18 cellular contexts compared by ENCODE assay signal in genomic region chr6:124872361-124873065, GRCh38.
A peak's percentile ranks its signal among the peaks of the same experiment; 100 is the strongest.
DNase-seq lines count a peak whose midpoint lies in the region; ATAC-seq and TF ChIP-seq lines count a peak whose summit lies in the region.
"Had no signal": no experiment of that assay in that cellular context is flagged by ENCODE, and none has a peak within 500 bp of the region (broad histone marks: within the 10 kb centered on the region; RNA-seq: fewer than 3 reads in every experiment).

No MANE protein-coding gene starts in this region.

- H3K36me3 Mint-ChIP-seq in Caco-2 (ENCODE audit: insufficient read depth, unreplicated experiment) = no peaks in the 10 kb centered on the region

- POLR2A ChIA-PET in Caco-2 (lab: Charles Lee) = no interaction called here

- H3K9me3 Mint-ChIP-seq in Caco-2 (ENCODE audit: unreplicated experiment) = no peaks in the 10 kb centered on the region
- H3K9me3 Mint-ChIP-seq: activated CD4-positive, alpha-beta T cell treated with anti-CD3 and anti-CD28 coated beads, Interleukin-2, amount 10 ng/mL, durations not matched to agents 24 days and 14 days; activated T-helper 1 cell treated with anti-CD3 and anti-CD28 coated beads, Interleukin-12 subunit alpha, Interleukin-12 subunit beta, Interleukin-2, Interleukin-4 antibody, amounts not matched to agents 30 ng/mL and 10 ng/mL and 1 ng/mL, durations not matched to agents 14 hours and 24 hours and 36 hours; stimulated activated naive CD8-positive, alpha-beta T cell treated with anti-CD3 and anti-CD28 coated beads, Interleukin-15, amount 100 ng/mL, for 72 hours had no signal

- ATAC-seq in GM18873 (IDR thresholded peaks at IDR 0.05; ENCODE audit: low FRiP score, unreplicated experiment) = peak; percentile 71
- peak; percentile 53 for ATAC-seq in GM21526 (IDR thresholded peaks at IDR 0.05; ENCODE audit: low FRiP score, unreplicated experiment)
- ATAC-seq in HG02970 (IDR thresholded peaks at IDR 0.05; ENCODE audit: low FRiP score, unreplicated experiment) = peak; percentile 79
- peak; percentile 60 for ATAC-seq in HG03558 (IDR thresholded peaks at IDR 0.05; ENCODE audit: extremely low read depth, unreplicated experiment)
- ATAC-seq: right cardiac atrium; stimulated activated naive CD8-positive, alpha-beta T cell treated with anti-CD3 and anti-CD28 coated beads, Interleukin-15, amount 100 ng/mL, for 72 hours; T-helper 17 cell had no signal

- TF ChIP-seq CTCF in Caco-2 (IDR thresholded peaks at IDR 0.05; ENCODE audit: insufficient read depth in 1 of 2, low read depth in 1 of 2, low read length in 1 of 2, severe bottlenecking in 1 of 2, unreplicated experiment in 1 of 2) = no peak

- H3K36me3 ChIP-seq in Caco-2 (ENCODE audit: control insufficient read depth, insufficient read depth, low read length) = no peaks in the 10 kb centered on the region
- H3K36me3 ChIP-seq: BLaER1 treated with 17β-estradiol and CSF1 and Interleukin-3, amounts not matched to agents 10 nM and 100 nM; esophagus squamous epithelium had no signal

- no TSS peak for BruUV-seq in Caco-2 (replicated peaks; lab: Mats Ljungman, UMichigan)

- no peak overlapping the region for H3K4me3 Mint-ChIP-seq in Caco-2 (ENCODE audit: unreplicated experiment)
- H3K4me3 Mint-ChIP-seq: activated CD4-positive, alpha-beta T cell treated with anti-CD3 and anti-CD28 coated beads, Interleukin-2, amount 10 ng/mL, durations not matched to agents 24 days and 14 days; activated T-helper 1 cell treated with anti-CD3 and anti-CD28 coated beads, Interleukin-12 subunit alpha, Interleukin-12 subunit beta, Interleukin-2, Interleukin-4 antibody, amounts not matched to agents 30 ng/mL and 10 ng/mL and 1 ng/mL, durations not matched to agents 14 hours and 24 hours and 36 hours; neural crest cell; stimulated activated naive CD8-positive, alpha-beta T cell treated with anti-CD3 and anti-CD28 coated beads, Interleukin-15, amount 100 ng/mL, for 72 hours; T-helper 17 cell had no signal

- no peak overlapping the region for H3K27ac Mint-ChIP-seq in Caco-2 (ENCODE audit: unreplicated experiment)
- H3K27ac Mint-ChIP-seq: activated CD4-positive, alpha-beta T cell treated with anti-CD3 and anti-CD28 coated beads, Interleukin-2, amount 10 ng/mL, durations not matched to agents 24 days and 14 days; activated T-helper 1 cell treated with anti-CD3 and anti-CD28 coated beads, Interleukin-12 subunit alpha, Interleukin-12 subunit beta, Interleukin-2, Interleukin-4 antibody, amounts not matched to agents 30 ng/mL and 10 ng/mL and 1 ng/mL, durations not matched to agents 14 hours and 24 hours and 36 hours; stimulated activated naive CD8-positive, alpha-beta T cell treated with anti-CD3 and anti-CD28 coated beads, Interleukin-15, amount 100 ng/mL, for 72 hours; T-helper 17 cell had no signal

- no peaks in the 10 kb centered on the region for H3K9me3 ChIP-seq in Caco-2
- H3K9me3 ChIP-seq: BLaER1 treated with 17β-estradiol and CSF1 and Interleukin-3, amounts not matched to agents 10 nM and 100 nM; esophagus squamous epithelium had no signal

- H3K27me3 Mint-ChIP-seq in Caco-2 (ENCODE audit: insufficient read depth, unreplicated experiment) = no peaks in the 10 kb centered on the region

- DNase-seq in posterior cingulate gyrus (no peak), amniotic stem cell (lab: John Stamatoyannopoulos, UW) (no peak), Caco-2 (no peak), midbrain (lab: John Stamatoyannopoulos, UW) (no peak)
- DNase-seq: activated CD4-positive, alpha-beta T cell treated with anti-CD3 and anti-CD28 coated beads, Interleukin-2, amount 10 ng/mL, durations not matched to agents 24 days and 14 days; cortex of kidney; esophagus squamous epithelium; NCI-H345; right cardiac atrium; stimulated activated naive CD8-positive, alpha-beta T cell treated with anti-CD3 and anti-CD28 coated beads, Interleukin-15, amount 100 ng/mL, for 72 hours; T-helper 17 cell had no signal

- CTCF ChIA-PET in Caco-2 (lab: Charles Lee) = no interaction called here

- no peaks in the 10 kb centered on the region for H3K27me3 ChIP-seq in Caco-2 (replicated peaks; ENCODE audit: control insufficient read depth, insufficient read depth, low read length)
- H3K27me3 ChIP-seq: BLaER1 treated with 17β-estradiol and CSF1 and Interleukin-3, amounts not matched to agents 10 nM and 100 nM; esophagus squamous epithelium had no signal

- no peak overlapping the region for H3K4me3 ChIP-seq in Caco-2 (ENCODE audit: low read depth, low read length)
- H3K4me3 ChIP-seq: BLaER1 treated with 17β-estradiol and CSF1 and Interleukin-3, amounts not matched to agents 10 nM and 100 nM; esophagus squamous epithelium had no signal

- intact Hi-C loops in posterior cingulate gyrus (cut with DNase I) = loop anchor here (5.0 to 10.0 kb wide), 2 partner anchors 85 to 432 kb away; partner anchors contain the start of gene HDDC2
- intact Hi-C loops in Caco-2 (cut with micrococcal nuclease; ENCODE audit: unreplicated experiment) = loop anchor here (5.0 to 10.0 kb wide), 2 partner anchors 440 to 882 kb away; no protein-coding TSS in a partner anchor

- no peaks in the 10 kb centered on the region for H3K4me1 ChIP-seq in Caco-2
- H3K4me1 ChIP-seq: BLaER1 treated with 17β-estradiol and CSF1 and Interleukin-3, amounts not matched to agents 10 nM and 100 nM; esophagus squamous epithelium had no signal

- no peaks in the 10 kb centered on the region for H3K4me1 Mint-ChIP-seq in Caco-2 (ENCODE audit: low read depth, unreplicated experiment)
- H3K4me1 Mint-ChIP-seq: activated CD4-positive, alpha-beta T cell treated with anti-CD3 and anti-CD28 coated beads, Interleukin-2, amount 10 ng/mL, durations not matched to agents 24 days and 14 days; neural crest cell; stimulated activated naive CD8-positive, alpha-beta T cell treated with anti-CD3 and anti-CD28 coated beads, Interleukin-15, amount 100 ng/mL, for 72 hours; T-helper 17 cell had no signal
